Comparison of ENCODE assay signal across 9 cellular contexts in the genomic region with DNA sequence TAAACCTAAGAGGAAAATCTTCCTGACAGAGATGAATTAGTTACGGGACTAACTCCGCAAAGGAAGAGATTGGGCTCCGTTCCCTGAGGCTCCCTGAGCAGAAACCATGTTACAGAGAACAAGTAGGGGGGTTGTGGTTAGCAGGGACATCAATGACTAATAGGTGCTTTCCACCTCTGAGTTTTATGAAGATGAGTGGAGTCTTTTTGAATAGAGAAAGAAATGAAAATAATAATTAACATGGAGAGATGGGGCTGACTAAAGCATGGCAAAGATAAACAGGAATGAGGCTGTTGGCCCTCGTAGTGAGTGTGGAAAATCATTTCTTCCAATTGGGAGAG.
DNase-seq lines count a peak whose midpoint lies in the region; ATAC-seq and TF ChIP-seq lines count a peak whose summit lies in the region.
"Had no signal": no experiment of that assay in that cellular context is flagged by ENCODE, and none has a peak within 500 bp of the region (broad histone marks: within the 10 kb centered on the region; RNA-seq: fewer than 3 reads in every experiment).

No MANE protein-coding gene starts in this region.

- no peaks in the 10 kb centered on the region for H3F3A ChIP-seq in Loucy (ENCODE audit: low read depth)

- no peaks in the 10 kb centered on the region for H3K27me3 ChIP-seq in Loucy (ENCODE audit: insufficient read depth, low read length, poor library complexity, severe bottlenecking)
- H3K27me3 ChIP-seq: neutrophil had no signal

- no peaks in the 10 kb centered on the region for H3K36me3 ChIP-seq in Loucy (ENCODE audit: insufficient read depth, low read length)
- H3K36me3 ChIP-seq: neutrophil had no signal

- TF ChIP-seq CTCF in Loucy (conservative IDR thresholded peaks at IDR 0.05; ENCODE audit: low read length) (no peak), cardiac fibroblast (IDR thresholded peaks at IDR 0.05; ENCODE audit: low read depth, low read length) (no peak)

- H4K20me1 ChIP-seq in Loucy (ENCODE audit: insufficient read depth, low read length, poor library complexity, severe bottlenecking): no peaks in the 10 kb centered on the region

- H3K4me3 ChIP-seq in Loucy (ENCODE audit: low read length, poor library complexity, severe bottlenecking) (no peak overlapping the region), cardiac fibroblast (replicated peaks in 1 of 2; ENCODE audit: low read depth in 2 of 2, low read length in 2 of 2) (no peak overlapping the region)

- no peaks in the 10 kb centered on the region for H3K9me2 ChIP-seq in Loucy (replicated peaks; ENCODE audit: low read depth, low read length)

- H3K9me3 ChIP-seq in Loucy (ENCODE audit: insufficient read depth, low read depth, low read length): no peaks in the 10 kb centered on the region
- H3K9me3 ChIP-seq: neutrophil had no signal

- H3K4me1 ChIP-seq in Loucy (ENCODE audit: insufficient read depth, low read length, poor library complexity, severe bottlenecking): peaks cover 19% of the 10 kb centered on the region

- H2AFZ ChIP-seq in Loucy (ENCODE audit: low read length): no peak overlapping the region

- peak overlapping the region; percentile 9 for H3K4me2 ChIP-seq in Loucy (ENCODE audit: low read depth, low read length, poor library complexity, severe bottlenecking)

- H3K9ac ChIP-seq in Loucy (ENCODE audit: low read depth, low read length, poor library complexity, severe bottlenecking): no peak overlapping the region

- DNase-seq in cardiac fibroblast (ENCODE audit: low read depth in 2 of 2) (peak; percentile 44 to 89), SKM-1 treated with dmso at 0.1 percent for 144 hours (lab: John Stamatoyannopoulos, UW; ENCODE audit: unreplicated experiment) (no peak), NCI-H2081 (lab: John Stamatoyannopoulos, UW) (no peak), NCI-H524 treated with DMSO at 0.1 percent for 48 hours (lab: John Stamatoyannopoulos, UW) (no peak)
- peak; percentile 40 for DNase-seq in stimulated activated CD8-positive, alpha-beta memory T cell treated with anti-CD3 and anti-CD28 coated beads, Interleukin-4, amount 100 ng/mL, for 48 hours

- H3K79me2 ChIP-seq in Loucy (ENCODE audit: insufficient read depth, low read length): no peaks in the 10 kb centered on the region

- peak; percentile 94 for ATAC-seq in GM18502 (IDR thresholded peaks at IDR 0.05; ENCODE audit: poor library complexity, unreplicated experiment)
- ATAC-seq in GM21723 (IDR thresholded peaks at IDR 0.05; ENCODE audit: unreplicated experiment): peak; percentile 96

Comparison
In these comparisons a context has a peak if more than half of its experiments do, and no peak if none do; other contexts are left out.
1. DNase-seq: peak in cardiac fibroblast (2 of 2) and stimulated activated CD8-positive, alpha-beta memory T cell treated with anti-CD3 and anti-CD28 coated beads, Interleukin-4, amount 100 ng/mL, for 48 hours (single experiment); none in SKM-1 treated with dmso at 0.1 percent for 144 hours (single experiment), NCI-H2081 (0 of 2) and NCI-H524 treated with DMSO at 0.1 percent for 48 hours (single experiment).